8 cellular contexts compared by ENCODE assay signal in the genomic region with DNA sequence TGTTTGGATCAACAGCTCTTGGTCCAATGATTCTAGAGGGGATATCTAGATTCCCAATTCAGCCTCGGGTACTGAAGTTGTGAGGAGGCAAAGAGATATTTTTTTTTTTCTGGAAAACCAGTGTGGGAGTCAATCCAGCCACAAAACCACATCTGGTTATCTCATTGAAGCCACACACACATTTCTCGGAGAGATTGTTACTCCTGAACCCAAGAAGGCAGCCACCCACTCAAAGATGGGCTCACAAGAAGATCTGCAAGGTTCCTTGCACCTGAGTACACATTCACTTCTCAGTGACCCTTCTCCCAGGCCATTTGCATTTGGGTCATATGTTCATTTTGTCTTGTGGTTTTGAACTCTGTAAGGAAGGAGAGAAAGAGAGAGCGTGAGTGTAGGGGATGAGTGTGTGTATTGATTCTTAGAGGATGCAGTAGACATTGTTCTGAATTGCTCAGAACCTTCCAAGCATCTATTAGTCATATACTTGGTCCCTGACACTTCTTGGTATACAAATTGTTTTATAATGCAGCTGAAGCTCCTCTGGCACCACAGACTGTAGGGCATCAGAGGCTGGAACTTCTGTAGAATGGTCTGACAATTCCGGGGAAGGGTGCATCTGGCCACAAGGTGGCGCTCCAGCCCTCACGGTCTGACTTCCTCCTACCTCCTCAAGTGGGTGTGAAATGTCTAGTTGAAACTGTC. TPM values are rescaled to one million over a fixed set of nuclear protein-coding genes. Genes with fewer than 3 reads are reported as not detected.
DNase-seq lines count a peak whose midpoint lies in the region; ATAC-seq, FAIRE-seq and TF ChIP-seq lines count a peak whose summit lies in the region.

No MANE protein-coding gene starts in this region.

- H3K27me3 ChIP-seq in A673 (replicated peaks; ENCODE audit: insufficient read depth, low read depth, low read length, poor library complexity) (no peaks in the 10 kb centered on the region), bronchial epithelial cell (ENCODE audit: control insufficient read depth, insufficient read depth, low read length) (no peaks in the 10 kb centered on the region), kidney epithelial cell (ENCODE audit: control insufficient read depth, insufficient read depth, low read length) (no peaks in the 10 kb centered on the region)

- no peak for FAIRE-seq in bronchial epithelial cell (lab: Jason Lieb, UNC)

- no peaks in the 10 kb centered on the region for H3K4me1 ChIP-seq in A673 (ENCODE audit: insufficient read depth, low read length, poor library complexity, severe bottlenecking)

- H3K4me3 ChIP-seq in A673 (ENCODE audit: low read depth, low read length, poor library complexity, severe bottlenecking): no peak overlapping the region
- no peak overlapping the region for H3K4me3 ChIP-seq in bronchial epithelial cell (ENCODE audit: low read depth, low read length)
- H3K4me3 ChIP-seq in kidney epithelial cell (ENCODE audit: low read depth, low read length): no peak overlapping the region

- no peaks in the 10 kb centered on the region for H3K9me3 ChIP-seq in A673 (ENCODE audit: low read depth, low read length, poor library complexity, severe bottlenecking)

- POLR2A ChIA-PET in A673 (lab: Charles Lee; ENCODE audit: low non-redundant PET): no interaction called here

- intact Hi-C loops in A673 (cut with micrococcal nuclease; ENCODE audit: unreplicated experiment): loop anchor here (5.0 kb wide), 1 partner anchor 315 kb away; no protein-coding TSS in a partner anchor

- ATAC-seq in GM18519 (IDR thresholded peaks at IDR 0.05; ENCODE audit: low FRiP score, unreplicated experiment) (peak; percentile 67), HG03103 (IDR thresholded peaks at IDR 0.05; ENCODE audit: low read depth, unreplicated experiment) (peak; percentile 88)

- no TSS peak for BruUV-seq in A673 (replicated peaks; lab: Mats Ljungman, UMichigan)

- H3K36me3 ChIP-seq in A673 (ENCODE audit: insufficient read depth, low read length, poor library complexity, severe bottlenecking): no peaks in the 10 kb centered on the region
- H3K36me3 ChIP-seq in bronchial epithelial cell (ENCODE audit: control insufficient read depth, insufficient read depth, low read length): peaks cover 11% of the 10 kb centered on the region
- H3K36me3 ChIP-seq in kidney epithelial cell (ENCODE audit: control insufficient read depth, insufficient read depth, low read length): no peaks in the 10 kb centered on the region

- H3K27ac ChIP-seq in A673 (ENCODE audit: low read depth, low read length, poor library complexity, severe bottlenecking): no peak overlapping the region

- TF ChIP-seq CTCF in A673 (conservative IDR thresholded peaks at IDR 0.05; ENCODE audit: low read depth, low read length): peak; percentile 95
- TF ChIP-seq CTCF in bronchial epithelial cell (IDR thresholded peaks at IDR 0.05; ENCODE audit: insufficient read depth, low read length, severe bottlenecking): peak; percentile 92
- TF ChIP-seq CTCF in kidney epithelial cell (IDR thresholded peaks at IDR 0.05; ENCODE audit: insufficient read depth, low read length, poor library complexity, severe bottlenecking): peak; percentile 93

- DNase-seq in A673 (ENCODE audit: low spot score) (peak; percentile 82), NCI-H345 treated with DMSO at 0.1 percent for 48 hours (lab: John Stamatoyannopoulos, UW; ENCODE audit: unreplicated experiment) (peak; percentile 38), bronchial epithelial cell (ENCODE audit: low read depth) (peak; percentile 61), kidney epithelial cell (ENCODE audit: low read depth) (no peak)
- peak; percentile 86 for DNase-seq in activated CD4-positive, CD25-positive, alpha-beta regulatory T cell treated with anti-CD3 and anti-CD28 coated beads, Interleukin-2, amount 50 U/mL, for 72 hours
- peak; percentile 73 for DNase-seq in stimulated activated CD4-positive, alpha-beta T cell treated with anti-CD3 and anti-CD28 coated beads, Interleukin-2, amount 100 ng/mL, for 4 hours (ENCODE audit: low read depth)

- CTCF ChIA-PET in A673 (lab: Charles Lee): interaction anchor here (0.5 to 1.6 kb wide), 7 partner anchors 34 to 564 kb away, joined by 3 to 7 read pairs (median 5); no protein-coding TSS in a partner anchor

RNA-seq across cellular contexts. Expression of a gene that starts 39.3 kb away (rescaled TPM):
- total RNA-seq in A673 (2021): 328 and 339 TPM in 2 replicates
- total RNA-seq in bronchial epithelial cell: 192 and 202 TPM in 2 replicates
- 142 and 154 TPM in 2 replicates for total RNA-seq in kidney epithelial cell
